8 cellular contexts compared by ENCODE assay signal in the genomic region with DNA sequence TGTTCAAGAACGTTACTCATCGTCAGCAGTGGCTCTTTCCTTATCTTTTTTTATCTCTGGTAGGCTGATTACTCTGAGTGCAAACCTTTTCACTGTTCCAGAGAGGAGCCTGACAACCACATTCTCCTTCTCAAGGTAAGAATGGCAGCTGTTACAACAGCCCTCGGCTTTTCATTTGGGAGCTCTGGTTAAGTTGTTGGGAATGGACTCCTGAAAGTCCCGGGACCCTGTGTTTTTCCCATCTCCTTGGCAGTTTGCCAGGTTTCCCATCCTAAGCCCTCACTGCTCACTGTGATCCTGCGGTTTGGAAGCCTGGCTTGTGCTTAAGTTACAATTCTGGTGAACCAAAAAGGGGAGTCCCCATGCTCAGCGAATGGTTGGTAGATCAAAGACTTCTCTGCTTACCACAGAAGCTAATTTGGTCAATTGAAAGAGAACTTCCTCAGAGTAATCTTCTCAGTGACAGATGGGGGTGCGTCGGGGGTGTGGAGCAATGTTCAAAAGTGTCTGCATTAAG.
DNase-seq lines count a peak whose midpoint lies in the region; ATAC-seq and TF ChIP-seq lines count a peak whose summit lies in the region.

No MANE protein-coding gene starts in this region.

- H3K4me3 ChIP-seq in lower lobe of right lung, result no peak overlapping the region

- no peak overlapping the region for H3K27ac ChIP-seq in substantia nigra (ENCODE audit: low read depth, low read length, poor library complexity, severe bottlenecking)
- H3K27ac ChIP-seq in lower lobe of right lung, result no peak overlapping the region

- peak; percentile 68 for DNase-seq in NCI-H1694 treated with DMSO at 0.1 percent for 48 hours (lab: John Stamatoyannopoulos, UW)
- peak; percentile 54 for DNase-seq in central memory CD4-positive, alpha-beta T cell
- no peak for DNase-seq in substantia nigra (lab: John Stamatoyannopoulos, UW)
- no peak for DNase-seq in NCI-H2227 (lab: John Stamatoyannopoulos, UW; ENCODE audit: unreplicated experiment)
- no peak for DNase-seq in lower lobe of right lung
- DNase-seq in NCI-H526 treated with DMSO at 0.1 percent for 48 hours (lab: John Stamatoyannopoulos, UW), result no peak

- no peaks in the 10 kb centered on the region for H3K27me3 ChIP-seq in lower lobe of right lung (ENCODE audit: low read depth)

- H3K4me1 ChIP-seq in lower lobe of right lung, result no peaks in the 10 kb centered on the region

- no peaks in the 10 kb centered on the region for H3K36me3 ChIP-seq in lower lobe of right lung

- no peaks in the 10 kb centered on the region for H3K9me3 ChIP-seq in lower lobe of right lung

- intact Hi-C loops in lower lobe of right lung (cut with DNase I), result no loop called here

- ATAC-seq in GM18861 (IDR thresholded peaks at IDR 0.05; ENCODE audit: unreplicated experiment), result peak; percentile 98
- peak; percentile 92 for ATAC-seq in HG02623 (IDR thresholded peaks at IDR 0.05; ENCODE audit: unreplicated experiment)
- no peak for ATAC-seq in lower lobe of right lung

- TF ChIP-seq CTCF in lower lobe of right lung (IDR thresholded peaks at IDR 0.05), result no peak

Comparison
In these comparisons a context has a peak if more than half of its experiments do, and no peak if none do; other contexts are left out.
1. ATAC-seq: peak in GM18861 (single experiment) and HG02623 (single experiment); none in lower lobe of right lung (0 of 2).
2. DNase-seq: peak in NCI-H1694 treated with DMSO at 0.1 percent for 48 hours (single experiment) and central memory CD4-positive, alpha-beta T cell (single experiment); none in substantia nigra (0 of 49), NCI-H2227 (single experiment), lower lobe of right lung (single experiment) and NCI-H526 treated with DMSO at 0.1 percent for 48 hours (single experiment).